In the genomic region with DNA sequence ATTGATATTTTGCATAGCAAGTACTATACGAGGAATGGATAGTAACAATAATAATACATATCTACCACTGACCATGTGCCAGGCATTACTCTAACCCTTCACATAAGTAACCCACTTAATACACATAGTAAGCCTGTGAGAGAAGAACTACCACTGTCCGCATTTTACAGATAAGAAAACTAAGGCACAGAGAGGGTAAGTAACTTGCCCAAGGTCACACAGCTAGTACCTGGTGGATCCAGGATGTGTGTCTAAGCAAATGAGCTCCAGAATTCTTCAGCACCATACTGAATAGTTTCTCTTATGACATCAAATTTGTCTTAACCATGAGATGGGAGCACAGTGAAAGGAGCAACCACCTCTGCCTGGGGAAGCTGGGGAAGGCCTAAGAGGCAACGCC, we compare ENCODE assay signal across 10 cellular contexts. TPM values are rescaled to one million over a fixed set of nuclear protein-coding genes. Genes with fewer than 3 reads are reported as not detected.
"Had no signal": no experiment of that assay in that cellular context is flagged by ENCODE, and none has a peak within 500 bp of the region (broad histone marks: within the 10 kb centered on the region; RNA-seq: fewer than 3 reads in every experiment).

No MANE protein-coding gene starts in this region.

- ATAC-seq: GM23338, HCT116 had no signal

- H3K9me3 ChIP-seq: HAP-1 had no signal

- H3K4me3 Mint-ChIP-seq: GM23338 had no signal

- H3K27ac Mint-ChIP-seq: GM23338 had no signal

- H3K9ac ChIP-seq: KMS-11 had no signal

- H3K4me3 ChIP-seq: GM23338, HAP-1 had no signal

- DNase-seq: H7, IMR-90, Karpas-422, KBM-7 had no signal

- H3K27ac ChIP-seq: HL-60, KMS-11 had no signal

- H2AFZ ChIP-seq: GM23338 had no signal

- H3K4me2 ChIP-seq: GM23338, KMS-11 had no signal

- H3K4me1 ChIP-seq: HAP-1 had no signal

- H3K36me3 ChIP-seq: HAP-1 had no signal

RNA-seq across cellular contexts. Expression of gene CRTAC1, which starts 10.2 kb away (rescaled TPM):
- total RNA-seq: HT1080, IMR-90 had no signal
- polyA plus RNA-seq: IMR-90 had no signal
